ENCODE assay signal across 18 cellular contexts in genomic region chr14:102754370-102755262, GRCh38. TPM values are rescaled to one million over a fixed set of nuclear protein-coding genes. Genes with fewer than 3 reads are reported as not detected.
DNase-seq lines count a peak whose midpoint lies in the region; ATAC-seq and TF ChIP-seq lines count a peak whose summit lies in the region.
"Had no signal": no experiment of that assay in that cellular context is flagged by ENCODE, and none has a peak within 500 bp of the region (broad histone marks: within the 10 kb centered on the region; RNA-seq: fewer than 3 reads in every experiment).

No MANE protein-coding gene starts in this region.

- no TSS peak for BruUV-seq in PC-9 (replicated peaks; lab: Mats Ljungman, UMichigan)

- peaks cover 29% of the 10 kb centered on the region for H3K4me1 Mint-ChIP-seq in nephron progenitor cell
- H3K4me1 Mint-ChIP-seq: activated naive CD4-positive, alpha-beta T cell treated with anti-CD3 and anti-CD28 coated beads, Interleukin-2, amount 10 ng/mL, durations not matched to agents 7 days and 5 days; immature natural killer cell had no signal

- CTCF ChIA-PET in PC-9 (lab: Charles Lee), result interaction anchor here (0.7 kb wide), 1 partner anchor 24 kb away, joined by 4 read pairs; no protein-coding TSS in a partner anchor

- TF ChIP-seq CTCF in GM13977 (IDR thresholded peaks at IDR 0.05; ENCODE audit: extremely low read depth, insufficient read depth, missing control alignments), result no peak
- no peak for TF ChIP-seq CTCF in nephron progenitor cell (IDR thresholded peaks at IDR 0.05)
- TF ChIP-seq CTCF in PC-9 (conservative IDR thresholded peaks at IDR 0.05), result no peak

- in situ Hi-C loops in GM13977 (cut with MboI; ENCODE audit: low pct_unique_long_range_greater_than_20kb, low sequenced_read_pairs, unreplicated experiment), result no loop called here

- ATAC-seq in HG02798 (IDR thresholded peaks at IDR 0.05; ENCODE audit: poor library complexity, unreplicated experiment), result peak; percentile 54
- no peak for ATAC-seq in HG02938 (IDR thresholded peaks at IDR 0.05; ENCODE audit: unreplicated experiment)
- ATAC-seq: Right ventricle myocardium inferior had no signal

- POLR2A ChIA-PET in PC-9 (lab: Charles Lee; ENCODE audit: unreplicated experiment), result no interaction called here

- H3F3A ChIP-seq in PC-9 (ENCODE audit: insufficient read depth, low read depth), result no peaks in the 10 kb centered on the region; the same call in 1 of the 2 replicates

- TF ChIP-seq POLR2A in GM19193 (IDR thresholded peaks at IDR 0.05; ENCODE audit: extremely low read depth, insufficient read depth, insufficient read length), result peak; percentile 38

- no peaks in the 10 kb centered on the region for H3K9me3 ChIP-seq in PC-9 (ENCODE audit: insufficient read depth, low read depth)
- H3K9me3 ChIP-seq: esophagus muscularis mucosa had no signal

- H3K9me3 Mint-ChIP-seq in nephron progenitor cell, result no peaks in the 10 kb centered on the region
- H3K9me3 Mint-ChIP-seq: activated naive CD4-positive, alpha-beta T cell treated with anti-CD3 and anti-CD28 coated beads, Interleukin-2, amount 10 ng/mL, durations not matched to agents 7 days and 5 days; immature natural killer cell had no signal

- no peak overlapping the region for H3K27ac ChIP-seq in PC-9
- H3K27ac ChIP-seq: brain microvascular endothelial cell, esophagus muscularis mucosa, KMS-11 had no signal

- no peaks in the 10 kb centered on the region for H3K27me3 ChIP-seq in PC-9 (ENCODE audit: insufficient read depth, low read depth)
- H3K27me3 ChIP-seq: brain microvascular endothelial cell had no signal

- H3K4me3 Mint-ChIP-seq in nephron progenitor cell, result no peak overlapping the region
- H3K4me3 Mint-ChIP-seq: activated naive CD4-positive, alpha-beta T cell treated with anti-CD3 and anti-CD28 coated beads, Interleukin-2, amount 10 ng/mL, durations not matched to agents 7 days and 5 days; immature natural killer cell had no signal

- H3K4me3 ChIP-seq in PC-9, result no peak overlapping the region
- H3K4me3 ChIP-seq: esophagus muscularis mucosa had no signal

- H3K36me3 Mint-ChIP-seq in nephron progenitor cell (ENCODE audit: low read depth), result no peaks in the 10 kb centered on the region
- H3K36me3 Mint-ChIP-seq: activated naive CD4-positive, alpha-beta T cell treated with anti-CD3 and anti-CD28 coated beads, Interleukin-2, amount 10 ng/mL, durations not matched to agents 7 days and 5 days; immature natural killer cell had no signal

- H2AFZ ChIP-seq in PC-9, result no peak overlapping the region

- no peaks in the 10 kb centered on the region for H3K79me2 ChIP-seq in PC-9 (ENCODE audit: low read depth)

- H3K27me3 Mint-ChIP-seq in nephron progenitor cell (ENCODE audit: low read depth, poor library complexity), result peaks cover 14% of the 10 kb centered on the region

- no peaks in the 10 kb centered on the region for H3K36me3 ChIP-seq in PC-9 (ENCODE audit: low read depth)
- H3K36me3 ChIP-seq: brain microvascular endothelial cell had no signal

- no peaks in the 10 kb centered on the region for H3K9me2 ChIP-seq in PC-9 (ENCODE audit: insufficient read depth)

- H4K20me1 ChIP-seq in PC-9 (ENCODE audit: insufficient read depth), result no peaks in the 10 kb centered on the region

- H3K4me1 ChIP-seq in PC-9 (replicated peaks; ENCODE audit: insufficient read depth), result no peaks in the 10 kb centered on the region
- H3K4me1 ChIP-seq: esophagus muscularis mucosa had no signal

- H3K4me2 ChIP-seq in PC-9, result no peak overlapping the region
- H3K4me2 ChIP-seq: KMS-11 had no signal

- peak overlapping the region; percentile 44 for H3K27ac Mint-ChIP-seq in nephron progenitor cell
- H3K27ac Mint-ChIP-seq: activated naive CD4-positive, alpha-beta T cell treated with anti-CD3 and anti-CD28 coated beads, Interleukin-2, amount 10 ng/mL, durations not matched to agents 7 days and 5 days had no signal

- DNase-seq in GM13977 (ENCODE audit: low spot score), result peak; percentile 81
- no peak for DNase-seq in nephron progenitor cell
- no peak for DNase-seq in PC-9
- no peak for DNase-seq in Kasumi-1 (lab: John Stamatoyannopoulos, UW)
- DNase-seq: activated CD4-positive, alpha-beta T cell treated with anti-CD3 and anti-CD28 coated beads for 1 hour; activated CD8-positive, alpha-beta memory T cell treated with anti-CD3 and anti-CD28 coated beads, Interleukin-2, amount 50 U/mL, for 4 hours; activated naive CD4-positive, alpha-beta T cell treated with anti-CD3 and anti-CD28 coated beads, Interleukin-2, amount 10 ng/mL, durations not matched to agents 7 days and 5 days; brain microvascular endothelial cell; dermis blood vessel endothelial cell; immature natural killer cell; NCI-H1105 treated with DMSO at 0.1 percent for 48 hours; retina had no signal

- intact Hi-C loops in PC-9 (cut with micrococcal nuclease; ENCODE audit: unreplicated experiment), result no loop called here

RNA-seq across cellular contexts. Expression of gene TRAF3, which starts 22.6 kb away (rescaled TPM):
- 38.6 and 41.3 TPM in 2 replicates for total RNA-seq in PC-9 (2021)
